Comparison of ENCODE assay signal across 1 cellular context in genomic region chr20:5991623-5992441, GRCh38.
A peak's percentile ranks its signal among the peaks of the same experiment; 100 is the strongest.
TF ChIP-seq lines count a peak whose summit lies in the region.

No MANE protein-coding gene starts in this region.

TF ChIP-seq in HepG2, 621 proteins besides CTCF, POLR2A, EP300 and RAD21:
- TF ChIP-seq TERF1 (CRISPR knock-in tag; IDR thresholded peaks at IDR 0.05) (no peak), ZBTB40 (IDR thresholded peaks at IDR 0.05) (peak; percentile 56), ZBTB40 (CRISPR knock-in tag; IDR thresholded peaks at IDR 0.05) (no peak)
TF ChIP-seq in HepG2: peak in this region for 1.
